24 cellular contexts compared by ENCODE assay signal in genomic region chr2:48247171-48247570, GRCh38.
A peak's percentile ranks its signal among the peaks of the same experiment; 100 is the strongest.
DNase-seq lines count a peak whose midpoint lies in the region; ATAC-seq and TF ChIP-seq lines count a peak whose summit lies in the region.
"Had no signal": no experiment of that assay in that cellular context is flagged by ENCODE, and none has a peak within 500 bp of the region (broad histone marks: within the 10 kb centered on the region; RNA-seq: fewer than 3 reads in every experiment).

No MANE protein-coding gene starts in this region.

- TF ChIP-seq CTCF in foreskin fibroblast (IDR thresholded peaks at IDR 0.05; ENCODE audit: low read depth, low read length), result no peak
- no peak for TF ChIP-seq CTCF in A673 (conservative IDR thresholded peaks at IDR 0.05; ENCODE audit: low read depth, low read length)

- peaks cover 0 to 6% (median 4%) of the 10 kb centered on the region in 7 donors for H3K4me1 Mint-ChIP-seq in naive thymus-derived CD4-positive, alpha-beta T cell

- intact Hi-C loops in naive thymus-derived CD4-positive, alpha-beta T cell (cut with micrococcal nuclease), result no loop called here
- intact Hi-C loops in A673 (cut with micrococcal nuclease; ENCODE audit: unreplicated experiment), result no loop called here

- H3K27ac Mint-ChIP-seq in naive thymus-derived CD4-positive, alpha-beta T cell, result no peak overlapping the region
- H3K27ac Mint-ChIP-seq: CD4-positive, CD25-positive, alpha-beta regulatory T cell; IgD-negative memory B cell had no signal

- no peak for ATAC-seq in naive thymus-derived CD4-positive, alpha-beta T cell
- ATAC-seq: Panc1 had no signal

- H3K27me3 ChIP-seq in SJCRH30 (no peaks in the 10 kb centered on the region), A673 (replicated peaks; ENCODE audit: insufficient read depth, low read depth, low read length, poor library complexity) (no peaks in the 10 kb centered on the region)
- no peaks in the 10 kb centered on the region for H3K27me3 ChIP-seq in naive thymus-derived CD4-positive, alpha-beta T cell (ENCODE audit: control insufficient read depth in 2 of 2, insufficient read depth in 2 of 2, low read length in 2 of 2)
- H3K27me3 ChIP-seq: BLaER1 had no signal

- H3K4me3 ChIP-seq in foreskin fibroblast (ENCODE audit: low read depth in 1 of 2, low read length in 2 of 2) (no peak overlapping the region), SJCRH30 (no peak overlapping the region), A673 (ENCODE audit: low read depth, low read length, poor library complexity, severe bottlenecking) (no peak overlapping the region)
- H3K4me3 ChIP-seq in naive thymus-derived CD4-positive, alpha-beta T cell (ENCODE audit: low read length), result no peak overlapping the region
- H3K4me3 ChIP-seq: BLaER1 had no signal

- peaks cover 0 to 2% (median 0%) of the 10 kb centered on the region in 11 donors for H3K9me3 Mint-ChIP-seq in naive thymus-derived CD4-positive, alpha-beta T cell

- DNase-seq in ELR (ENCODE audit: low read depth) (peak; percentile 54), RPMI7951 (ENCODE audit: low read depth) (peak; percentile 18), foreskin fibroblast (peak; percentile 4 to 48), SJCRH30 (no peak), A673 (ENCODE audit: low spot score) (no peak)
- DNase-seq in naive thymus-derived CD4-positive, alpha-beta T cell, result no peak
- no peak for DNase-seq in activated naive CD4-positive, alpha-beta T cell treated with Interleukin-2 at 50 U/mL for 16 hours
- DNase-seq: ACHN; CD4-positive, CD25-positive, alpha-beta regulatory T cell; GF-D8; HCEC 1CT; NCI-H1092 treated with DMSO at 0.1 percent for 48 hours; NCI-H1436; NCI-H187; NCI-H2081 treated with DMSO at 0.1 percent for 48 hours; NCI-H2171; NCI-H226; NCI-H510A; NCI-H69; SIG-M5; SK-N-SH had no signal

- H3K27ac ChIP-seq in SJCRH30 (no peak overlapping the region), A673 (ENCODE audit: low read depth, low read length, poor library complexity, severe bottlenecking) (no peak overlapping the region)
- no peak overlapping the region for H3K27ac ChIP-seq in naive thymus-derived CD4-positive, alpha-beta T cell (ENCODE audit: low read depth, low read length)
- H3K27ac ChIP-seq: BLaER1 had no signal

- BruUV-seq in A673 (replicated peaks; lab: Mats Ljungman, UMichigan), result no TSS peak

- H3K36me3 Mint-ChIP-seq in naive thymus-derived CD4-positive, alpha-beta T cell, result no peaks in the 10 kb centered on the region
- H3K36me3 Mint-ChIP-seq: CD4-positive, CD25-positive, alpha-beta regulatory T cell had no signal

- peaks cover 27% of the 10 kb centered on the region for H3K4me1 ChIP-seq in SJCRH30
- no peaks in the 10 kb centered on the region for H3K4me1 ChIP-seq in naive thymus-derived CD4-positive, alpha-beta T cell (ENCODE audit: control insufficient read depth in 2 of 2, insufficient read depth in 2 of 2, low read length in 2 of 2)
- H3K4me1 ChIP-seq in A673 (ENCODE audit: insufficient read depth, low read length, poor library complexity, severe bottlenecking), result no peaks in the 10 kb centered on the region

- H3K36me3 ChIP-seq in SJCRH30 (no peaks in the 10 kb centered on the region), A673 (ENCODE audit: insufficient read depth, low read length, poor library complexity, severe bottlenecking) (no peaks in the 10 kb centered on the region)
- H3K36me3 ChIP-seq in naive thymus-derived CD4-positive, alpha-beta T cell (ENCODE audit: control insufficient read depth in 2 of 3, insufficient read depth in 3 of 3, low read length in 3 of 3), result no peaks in the 10 kb centered on the region
- H3K36me3 ChIP-seq: BLaER1 had no signal

- H3K4me3 Mint-ChIP-seq in naive thymus-derived CD4-positive, alpha-beta T cell, result no peak overlapping the region
- H3K4me3 Mint-ChIP-seq: CD4-positive, CD25-positive, alpha-beta regulatory T cell; IgD-negative memory B cell had no signal

- POLR2A ChIA-PET in naive thymus-derived CD4-positive, alpha-beta T cell (lab: Charles Lee), result interaction anchor here (0.6 kb wide), 1 partner anchor 61 kb away, joined by 3 read pairs; no protein-coding TSS in a partner anchor
- POLR2A ChIA-PET in A673 (lab: Charles Lee; ENCODE audit: low non-redundant PET), result no interaction called here

- H3K9me3 ChIP-seq in SJCRH30 (replicated peaks) (no peaks in the 10 kb centered on the region), A673 (ENCODE audit: low read depth, low read length, poor library complexity, severe bottlenecking) (no peaks in the 10 kb centered on the region)
- no peaks in the 10 kb centered on the region for H3K9me3 ChIP-seq in naive thymus-derived CD4-positive, alpha-beta T cell (ENCODE audit: control insufficient read depth in 2 of 3, low read length in 3 of 3)
- H3K9me3 ChIP-seq: BLaER1, SK-N-SH had no signal

- H3K27me3 Mint-ChIP-seq in naive thymus-derived CD4-positive, alpha-beta T cell, result no peaks in the 10 kb centered on the region
- H3K27me3 Mint-ChIP-seq: CD4-positive, CD25-positive, alpha-beta regulatory T cell; IgD-negative memory B cell had no signal

- CTCF ChIA-PET in naive thymus-derived CD4-positive, alpha-beta T cell (lab: Charles Lee), result no interaction called here
- CTCF ChIA-PET in A673 (lab: Charles Lee), result no interaction called here

Comparison
In these comparisons a context has a peak if more than half of its experiments do, and no peak if none do; other contexts are left out.
1. DNase-seq: peak in ELR (single experiment), RPMI7951 (single experiment) and foreskin fibroblast (2 of 2); none in SJCRH30 (0 of 2), naive thymus-derived CD4-positive, alpha-beta T cell (0 of 9), activated naive CD4-positive, alpha-beta T cell treated with Interleukin-2 at 50 U/mL for 16 hours (single experiment) and A673 (single experiment).